8 cellular contexts compared by ENCODE assay signal in genomic region chr2:96304606-96305005, GRCh38. TPM values are rescaled to one million over a fixed set of nuclear protein-coding genes. Genes with fewer than 3 reads are reported as not detected.
DNase-seq lines count a peak whose midpoint lies in the region; ATAC-seq and TF ChIP-seq lines count a peak whose summit lies in the region.

No MANE protein-coding gene starts in this region.

- peak overlapping the region; percentile 100 for H3K4me3 Mint-ChIP-seq in activated T-cell treated with anti-CD3 and anti-CD28 coated beads, Interleukin-2, amount 50 U/mL, for 24 hours
- peak overlapping the region; percentile 100 for H3K4me3 Mint-ChIP-seq in activated naive CD8-positive, alpha-beta T cell treated with anti-CD3 and anti-CD28 coated beads, Interleukin-2, amount 50 U/mL, for 24 hours

- H3K36me3 Mint-ChIP-seq in activated T-cell treated with anti-CD3 and anti-CD28 coated beads, Interleukin-2, amount 50 U/mL, for 24 hours (ENCODE audit: low read depth) = peaks cover 67% of the 10 kb centered on the region
- peaks cover 46% of the 10 kb centered on the region for H3K36me3 Mint-ChIP-seq in activated naive CD8-positive, alpha-beta T cell treated with anti-CD3 and anti-CD28 coated beads, Interleukin-2, amount 50 U/mL, for 24 hours (ENCODE audit: low read depth)

- TF ChIP-seq CTCF in liver (IDR thresholded peaks at IDR 0.05; ENCODE audit: low read depth, low read length, missing input control) (no peak), tibial artery (IDR thresholded peaks at IDR 0.05) (no peak)

- H3K4me1 ChIP-seq in liver (ENCODE audit: control insufficient read depth in 4 of 4, insufficient read depth in 4 of 4, low read length in 3 of 4) (peaks cover 2 to 21% (median 15%) of the 10 kb centered on the region in 4 donors), tibial artery (peaks cover 3 to 26% (median 12%) of the 10 kb centered on the region in 4 donors)

- H3K9me3 ChIP-seq in liver (ENCODE audit: control insufficient read depth in 4 of 4, low read length in 3 of 4) (no peaks in the 10 kb centered on the region), tibial artery (no peaks in the 10 kb centered on the region)

- TF ChIP-seq RAD21 in liver (IDR thresholded peaks at IDR 0.05) = no peak

- no peaks in the 10 kb centered on the region for H3K27me3 Mint-ChIP-seq in activated T-cell treated with anti-CD3 and anti-CD28 coated beads, Interleukin-2, amount 50 U/mL, for 24 hours
- no peaks in the 10 kb centered on the region for H3K27me3 Mint-ChIP-seq in activated naive CD8-positive, alpha-beta T cell treated with anti-CD3 and anti-CD28 coated beads, Interleukin-2, amount 50 U/mL, for 24 hours

- peak overlapping the region; percentile 100 for H3K27ac Mint-ChIP-seq in activated T-cell treated with anti-CD3 and anti-CD28 coated beads, Interleukin-2, amount 50 U/mL, for 24 hours
- peak overlapping the region; percentile 99 for H3K27ac Mint-ChIP-seq in activated naive CD8-positive, alpha-beta T cell treated with anti-CD3 and anti-CD28 coated beads, Interleukin-2, amount 50 U/mL, for 24 hours

- H3K27ac ChIP-seq in liver (ENCODE audit: low read depth in 1 of 2, low read length in 2 of 2) (no peak overlapping the region), tibial artery (peak overlapping the region; percentile 70 to 84)

- DNase-seq in activated T-cell treated with anti-CD3 and anti-CD28 coated beads, Interleukin-2, amount 50 U/mL, for 24 hours = no peak
- no peak for DNase-seq in activated T-cell treated with anti-CD3 and anti-CD28 coated beads, Interleukin-2, amount 50 U/mL, for 1 hour
- no peak for DNase-seq in activated naive CD8-positive, alpha-beta T cell treated with anti-CD3 and anti-CD28 coated beads, Interleukin-2, amount 50 U/mL, for 24 hours
- no peak for DNase-seq in tibial artery

- no peaks in the 10 kb centered on the region for H3K9me3 Mint-ChIP-seq in activated T-cell treated with anti-CD3 and anti-CD28 coated beads, Interleukin-2, amount 50 U/mL, for 24 hours
- H3K9me3 Mint-ChIP-seq in activated naive CD8-positive, alpha-beta T cell treated with anti-CD3 and anti-CD28 coated beads, Interleukin-2, amount 50 U/mL, for 24 hours = no peaks in the 10 kb centered on the region

- H3K4me3 ChIP-seq in liver (ENCODE audit: low read depth in 1 of 3, low read length in 3 of 3) (peak overlapping the region; percentile 81 to 99 (median 92)), tibial artery (peak overlapping the region; percentile 57 to 69)

- no peak for ATAC-seq in activated naive CD8-positive, alpha-beta T cell treated with anti-CD3 and anti-CD28 coated beads, Interleukin-2, amount 50 U/mL, for 24 hours
- ATAC-seq in GM18505 (IDR thresholded peaks at IDR 0.05; ENCODE audit: unreplicated experiment) = no peak
- ATAC-seq in HG02588 (IDR thresholded peaks at IDR 0.05; ENCODE audit: unreplicated experiment) = no peak
- ATAC-seq in GM19397 (IDR thresholded peaks at IDR 0.05; ENCODE audit: unreplicated experiment) = no peak

- H3K27me3 ChIP-seq in liver (ENCODE audit: control insufficient read depth in 4 of 4, insufficient read depth in 4 of 4, low read length in 3 of 4) = no peaks in the 10 kb centered on the region
- peaks cover 0 to 4% of the 10 kb centered on the region in 2 donors for H3K27me3 ChIP-seq in tibial artery

- no peak for TF ChIP-seq POLR2A in GM18505 (IDR thresholded peaks at IDR 0.05; ENCODE audit: borderline replicate concordance, extremely low read depth, insufficient read depth, insufficient read length)

- peak overlapping the region; percentile 58 to 91 for H3K9ac ChIP-seq in liver (ENCODE audit: low read depth in 1 of 2, low read length in 2 of 2)

- peaks cover 52% of the 10 kb centered on the region for H3K4me1 Mint-ChIP-seq in activated T-cell treated with anti-CD3 and anti-CD28 coated beads, Interleukin-2, amount 50 U/mL, for 24 hours (ENCODE audit: low read depth)
- H3K4me1 Mint-ChIP-seq in activated naive CD8-positive, alpha-beta T cell treated with anti-CD3 and anti-CD28 coated beads, Interleukin-2, amount 50 U/mL, for 24 hours = peaks cover 47% of the 10 kb centered on the region

- intact Hi-C loops in tibial artery (cut with DNase I; ENCODE audit: low total_unique reads) = loop anchor here (2.0 to 10.0 kb wide), 3 partner anchors 38 to 200 kb away; partner anchors contain the start of genes CIAO1, DUSP2 and NEURL3

- peaks cover 9 to 34% (median 32%) of the 10 kb centered on the region in 4 donors for H3K36me3 ChIP-seq in liver (ENCODE audit: control insufficient read depth in 4 of 4, insufficient read depth in 3 of 4, low read depth in 1 of 4, low read length in 3 of 4)
- H3K36me3 ChIP-seq in tibial artery = peaks cover 38 to 40% (median 39%) of the 10 kb centered on the region in 3 donors

- WGBS in liver = 73% methylated on average over 11 of the region's 11 CpGs

TF ChIP-seq in liver, 16 proteins besides CTCF, POLR2A, EP300 and RAD21:
- TF ChIP-seq HNF4G (IDR thresholded peaks at IDR 0.05) (no peak), GABPA (IDR thresholded peaks at IDR 0.05 in 1 of 2, conservative IDR thresholded peaks at IDR 0.05 in 1 of 2) (no peak), HNF4A (conservative IDR thresholded peaks at IDR 0.05) (no peak), JUND (IDR thresholded peaks at IDR 0.05) (no peak), YY1 (IDR thresholded peaks at IDR 0.05) (no peak), NR2F2 (IDR thresholded peaks at IDR 0.05) (no peak), TAF1 (conservative IDR thresholded peaks at IDR 0.05) (no peak), FOXA1 (IDR thresholded peaks at IDR 0.05) (no peak)
- TF ChIP-seq, protein P1, sequence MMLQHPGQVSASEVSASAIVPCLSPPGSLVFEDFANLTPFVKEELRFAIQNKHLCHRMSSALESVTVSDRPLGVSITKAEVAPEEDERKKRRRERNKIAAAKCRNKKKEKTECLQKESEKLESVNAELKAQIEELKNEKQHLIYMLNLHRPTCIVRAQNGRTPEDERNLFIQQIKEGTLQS (IDR thresholded peaks at IDR 0.05) = no peak
- TF ChIP-seq, protein P2, sequence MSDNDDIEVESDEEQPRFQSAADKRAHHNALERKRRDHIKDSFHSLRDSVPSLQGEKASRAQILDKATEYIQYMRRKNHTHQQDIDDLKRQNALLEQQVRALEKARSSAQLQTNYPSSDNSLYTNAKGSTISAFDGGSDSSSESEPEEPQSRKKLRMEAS (IDR thresholded peaks at IDR 0.05) = no peak
- TF ChIP-seq, protein P3, sequence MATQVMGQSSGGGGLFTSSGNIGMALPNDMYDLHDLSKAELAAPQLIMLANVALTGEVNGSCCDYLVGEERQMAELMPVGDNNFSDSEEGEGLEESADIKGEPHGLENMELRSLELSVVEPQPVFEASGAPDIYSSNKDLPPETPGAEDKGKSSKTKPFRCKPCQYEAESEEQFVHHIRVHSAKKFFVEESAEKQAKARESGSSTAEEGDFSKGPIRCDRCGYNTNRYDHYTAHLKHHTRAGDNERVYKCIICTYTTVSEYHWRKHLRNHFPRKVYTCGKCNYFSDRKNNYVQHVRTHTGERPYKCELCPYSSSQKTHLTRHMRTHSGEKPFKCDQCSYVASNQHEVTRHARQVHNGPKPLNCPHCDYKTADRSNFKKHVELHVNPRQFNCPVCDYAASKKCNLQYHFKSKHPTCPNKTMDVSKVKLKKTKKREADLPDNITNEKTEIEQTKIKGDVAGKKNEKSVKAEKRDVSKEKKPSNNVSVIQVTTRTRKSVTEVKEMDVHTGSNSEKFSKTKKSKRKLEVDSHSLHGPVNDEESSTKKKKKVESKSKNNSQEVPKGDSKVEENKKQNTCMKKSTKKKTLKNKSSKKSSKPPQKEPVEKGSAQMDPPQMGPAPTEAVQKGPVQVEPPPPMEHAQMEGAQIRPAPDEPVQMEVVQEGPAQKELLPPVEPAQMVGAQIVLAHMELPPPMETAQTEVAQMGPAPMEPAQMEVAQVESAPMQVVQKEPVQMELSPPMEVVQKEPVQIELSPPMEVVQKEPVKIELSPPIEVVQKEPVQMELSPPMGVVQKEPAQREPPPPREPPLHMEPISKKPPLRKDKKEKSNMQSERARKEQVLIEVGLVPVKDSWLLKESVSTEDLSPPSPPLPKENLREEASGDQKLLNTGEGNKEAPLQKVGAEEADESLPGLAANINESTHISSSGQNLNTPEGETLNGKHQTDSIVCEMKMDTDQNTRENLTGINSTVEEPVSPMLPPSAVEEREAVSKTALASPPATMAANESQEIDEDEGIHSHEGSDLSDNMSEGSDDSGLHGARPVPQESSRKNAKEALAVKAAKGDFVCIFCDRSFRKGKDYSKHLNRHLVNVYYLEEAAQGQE (IDR thresholded peaks at IDR 0.05) = no peak

RNA-seq across cellular contexts. Expression of gene SNRNP200, which starts 0.7 kb away (rescaled TPM):
- 10 to 100 TPM; 55.9 to 75.2 TPM for total RNA-seq in liver
- 10 to 100 TPM; 28.1 to 39.1 TPM for polyA plus RNA-seq in liver

RNA-seq across cellular contexts. Expression of gene ITPRIPL1, which starts 20.5 kb away (rescaled TPM):
- total RNA-seq in liver = 1 to 10 TPM in 1 of 2 donors, under 1 TPM in 1; 0.33 to 3.1 TPM
- under 1 TPM; 0.19 to 0.22 TPM for polyA plus RNA-seq in liver

RNA-seq across cellular contexts. Expression of gene NCAPH, which starts 31.0 kb away (rescaled TPM):
- 10 to 100 TPM in 1 of 2 donors, under 1 TPM in 1; 0.17 to 28.6 TPM for total RNA-seq in liver
- polyA plus RNA-seq in liver = under 1 TPM; 0.64 to 0.92 TPM

RNA-seq across cellular contexts. Expression of gene CIAO1, which starts 38.6 kb away (rescaled TPM):
- total RNA-seq in liver = 10 to 100 TPM; 50.6 to 80.4 TPM
- 10 to 100 TPM; 43.0 to 43.3 TPM for polyA plus RNA-seq in liver

RNA-seq across cellular contexts. Expression of gene TMEM127, which starts 38.8 kb away (rescaled TPM):
- total RNA-seq in liver = 10 to 100 TPM; 17.7 to 19.1 TPM
- 10 to 100 TPM; 11.2 to 27.5 TPM for polyA plus RNA-seq in liver

Comparison
In these comparisons a context has a peak if more than half of its experiments do, and no peak if none do; other contexts are left out.
1. H3K27ac ChIP-seq: peak in tibial artery (2 of 2); none in liver (0 of 2).